Comparison of ENCODE assay signal across 9 cellular contexts in the genomic region with DNA sequence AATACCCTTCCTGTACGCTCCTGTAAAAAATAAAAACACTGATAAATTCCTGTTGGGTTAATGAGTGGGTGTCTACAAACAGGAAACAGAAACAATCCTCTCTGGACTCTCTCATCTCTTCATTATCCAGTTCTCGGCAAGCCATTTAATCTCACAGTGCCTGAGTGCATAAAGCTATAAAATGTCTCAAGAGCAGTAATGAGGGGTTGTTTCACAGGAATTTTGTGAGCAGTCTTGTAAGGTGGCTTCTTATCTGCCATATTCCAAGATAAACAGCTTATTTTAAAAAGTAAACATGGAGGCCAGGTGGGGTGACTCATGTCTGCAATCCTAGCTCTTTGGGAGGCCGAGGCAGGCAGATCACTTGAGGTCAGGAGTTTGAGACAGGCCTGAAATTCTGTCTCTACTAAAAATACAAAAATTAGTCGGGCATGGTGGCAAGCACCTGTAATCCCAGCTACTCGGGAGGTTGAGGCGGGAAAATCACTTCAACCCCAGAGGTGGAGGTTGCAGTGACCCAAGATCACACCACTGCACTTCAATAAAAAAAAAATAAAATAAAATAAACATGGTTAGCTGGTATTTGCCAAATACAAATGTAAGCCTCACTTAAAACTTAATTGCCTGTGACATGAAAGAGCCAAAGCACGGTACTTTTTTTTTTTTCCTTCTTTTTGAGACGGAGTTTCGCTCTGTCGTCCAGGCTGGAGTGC. TPM values are rescaled to one million over a fixed set of nuclear protein-coding genes. Genes with fewer than 3 reads are reported as not detected.
DNase-seq lines count a peak whose midpoint lies in the region; ATAC-seq and TF ChIP-seq lines count a peak whose summit lies in the region.
"Had no signal": no experiment of that assay in that cellular context is flagged by ENCODE, and none has a peak within 500 bp of the region (broad histone marks: within the 10 kb centered on the region; RNA-seq: fewer than 3 reads in every experiment).

No MANE protein-coding gene starts in this region.

- H3K36me3 Mint-ChIP-seq in progenitor cell of endocrine pancreas (ENCODE audit: insufficient read depth) = peaks cover 18% of the 10 kb centered on the region
- H3K36me3 Mint-ChIP-seq in natural killer cell = peaks cover 7% of the 10 kb centered on the region

- TF ChIP-seq CTCF in progenitor cell of endocrine pancreas (IDR thresholded peaks at IDR 0.05; ENCODE audit: unreplicated experiment) = no peak
- TF ChIP-seq CTCF in natural killer cell (IDR thresholded peaks at IDR 0.05) = no peak

- no peaks in the 10 kb centered on the region for H3K9me3 Mint-ChIP-seq in progenitor cell of endocrine pancreas (ENCODE audit: low read depth)
- no peaks in the 10 kb centered on the region for H3K9me3 Mint-ChIP-seq in natural killer cell

- H3K4me3 Mint-ChIP-seq in progenitor cell of endocrine pancreas (ENCODE audit: low read depth) (no peak overlapping the region), natural killer cell (no peak overlapping the region)

- intact Hi-C loops in natural killer cell (cut with micrococcal nuclease) = no loop called here

- H3K27me3 ChIP-seq in endocrine pancreas (ENCODE audit: control insufficient read depth, insufficient read depth, low read length) = no peaks in the 10 kb centered on the region
- H3K27me3 ChIP-seq in H7 (ENCODE audit: control insufficient read depth, insufficient read depth, low read length) = no peaks in the 10 kb centered on the region

- DNase-seq in DMS153 treated with DMSO at 0.1 percent for 48 hours (lab: John Stamatoyannopoulos, UW; ENCODE audit: unreplicated experiment) (peak; percentile 4), NCI-H2029 treated with DMSO at 0.1 percent for 48 hours (lab: John Stamatoyannopoulos, UW) (peak; percentile 83), progenitor cell of endocrine pancreas (ENCODE audit: low spot score, unreplicated experiment) (no peak), SIG-M5 treated with dmso at 0.1 percent for 504 hours (lab: John Stamatoyannopoulos, UW; ENCODE audit: unreplicated experiment) (no peak), H7 (no peak), natural killer cell (no peak), putamen (ENCODE audit: low spot score) (no peak)
- DNase-seq: stimulated activated CD4-positive, alpha-beta T cell treated with anti-CD3 and anti-CD28 coated beads, Interleukin-15, amount 100 ng/mL, for 24 hours had no signal

- no peak for ATAC-seq in natural killer cell

- H3K4me3 ChIP-seq in endocrine pancreas (ENCODE audit: control insufficient read depth, insufficient read depth, low read length) (peak overlapping the region; percentile 35), H7 (ENCODE audit: insufficient read depth, low read depth, low read length) (no peak overlapping the region)

- peaks cover 6% of the 10 kb centered on the region for H3K4me1 ChIP-seq in endocrine pancreas (ENCODE audit: control insufficient read depth, insufficient read depth, low read length)

- no peaks in the 10 kb centered on the region for H3K9me3 ChIP-seq in endocrine pancreas (ENCODE audit: control insufficient read depth, low read length)

- H3K4me1 Mint-ChIP-seq in progenitor cell of endocrine pancreas (ENCODE audit: low read depth) = peaks cover 5% of the 10 kb centered on the region
- peaks cover 7 to 30% of the 10 kb centered on the region in 2 donors for H3K4me1 Mint-ChIP-seq in natural killer cell

- peak overlapping the region; percentile 85 for H3K27ac Mint-ChIP-seq in progenitor cell of endocrine pancreas
- no peak overlapping the region for H3K27ac Mint-ChIP-seq in natural killer cell

- no peaks in the 10 kb centered on the region for H3K36me3 ChIP-seq in endocrine pancreas (ENCODE audit: control insufficient read depth, insufficient read depth, low read length)
- H3K36me3 ChIP-seq in H7 (replicated peaks; ENCODE audit: control insufficient read depth, insufficient read depth, low read length) = no peaks in the 10 kb centered on the region

- H3K27me3 Mint-ChIP-seq in progenitor cell of endocrine pancreas (no peaks in the 10 kb centered on the region), natural killer cell (ENCODE audit: low read depth in 2 of 2) (no peaks in the 10 kb centered on the region)

- no peak overlapping the region for H3K9ac ChIP-seq in endocrine pancreas (ENCODE audit: control insufficient read depth, insufficient read depth, low read length)

RNA-seq across cellular contexts. Expression of a gene that starts 54.0 kb away (rescaled TPM):
- total RNA-seq in progenitor cell of endocrine pancreas (78.6 and 81.8 TPM in 2 replicates), natural killer cell (10 to 100 TPM; 67.1 to 88.5 (median 69.1) TPM)
- total RNA-seq in H7 (2014; rRNA removed; shearing (Covaris generic)) = 21.7 and 24.8 TPM in 2 replicates

Comparison
In these comparisons a context has a peak if more than half of its experiments do, and no peak if none do; other contexts are left out.
1. DNase-seq: peak in DMS153 treated with DMSO at 0.1 percent for 48 hours (single experiment) and NCI-H2029 treated with DMSO at 0.1 percent for 48 hours (single experiment); none in progenitor cell of endocrine pancreas (single experiment), SIG-M5 treated with dmso at 0.1 percent for 504 hours (single experiment), H7 (single experiment), natural killer cell (single experiment) and putamen (single experiment).